In the genomic region with DNA sequence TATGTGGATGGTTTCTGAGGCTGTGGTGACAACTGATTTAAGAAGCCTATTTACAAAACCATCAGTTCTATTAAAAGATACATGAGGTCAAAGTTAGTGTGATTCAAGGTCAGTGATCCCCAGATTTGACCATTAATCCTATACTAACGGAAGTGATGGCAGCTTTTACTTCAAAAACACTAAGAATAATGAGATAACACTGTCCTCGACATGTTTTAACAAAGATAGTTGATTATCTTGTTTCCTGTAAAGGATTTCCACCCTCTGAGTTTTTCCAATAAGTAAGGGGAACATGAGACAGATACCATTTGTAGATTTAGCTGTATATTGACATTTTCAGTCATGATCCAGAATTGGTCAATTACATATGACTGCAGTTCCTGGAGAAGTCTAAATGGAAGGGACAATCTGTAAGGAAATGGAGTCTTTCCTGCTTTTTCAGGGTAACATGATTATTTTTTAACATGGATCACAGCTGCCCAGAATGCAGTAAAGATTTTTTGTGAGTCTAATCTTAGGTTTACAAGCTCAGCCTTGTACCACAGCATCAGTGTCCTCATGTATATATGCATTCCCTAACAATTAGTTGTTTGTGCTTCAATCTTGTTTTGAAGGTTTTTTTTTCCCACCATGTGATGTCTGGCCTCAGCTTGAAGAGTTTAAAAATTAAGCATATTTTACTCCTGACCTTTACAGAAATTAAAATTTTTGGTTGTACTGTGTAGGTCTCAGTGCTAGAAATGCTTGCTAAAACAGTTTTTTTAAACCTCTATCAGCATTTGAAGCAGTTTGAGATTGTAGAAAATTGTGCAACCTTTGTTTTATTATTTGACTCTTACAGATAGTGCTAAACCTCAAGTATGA, we compare ENCODE assay signal across 2 cellular contexts.
TF ChIP-seq lines count a peak whose summit lies in the region.

No MANE protein-coding gene starts in this region.

TF ChIP-seq in liver, 16 proteins besides CTCF, POLR2A, EP300 and RAD21 (continued from another document):
- TF ChIP-seq, protein P1, sequence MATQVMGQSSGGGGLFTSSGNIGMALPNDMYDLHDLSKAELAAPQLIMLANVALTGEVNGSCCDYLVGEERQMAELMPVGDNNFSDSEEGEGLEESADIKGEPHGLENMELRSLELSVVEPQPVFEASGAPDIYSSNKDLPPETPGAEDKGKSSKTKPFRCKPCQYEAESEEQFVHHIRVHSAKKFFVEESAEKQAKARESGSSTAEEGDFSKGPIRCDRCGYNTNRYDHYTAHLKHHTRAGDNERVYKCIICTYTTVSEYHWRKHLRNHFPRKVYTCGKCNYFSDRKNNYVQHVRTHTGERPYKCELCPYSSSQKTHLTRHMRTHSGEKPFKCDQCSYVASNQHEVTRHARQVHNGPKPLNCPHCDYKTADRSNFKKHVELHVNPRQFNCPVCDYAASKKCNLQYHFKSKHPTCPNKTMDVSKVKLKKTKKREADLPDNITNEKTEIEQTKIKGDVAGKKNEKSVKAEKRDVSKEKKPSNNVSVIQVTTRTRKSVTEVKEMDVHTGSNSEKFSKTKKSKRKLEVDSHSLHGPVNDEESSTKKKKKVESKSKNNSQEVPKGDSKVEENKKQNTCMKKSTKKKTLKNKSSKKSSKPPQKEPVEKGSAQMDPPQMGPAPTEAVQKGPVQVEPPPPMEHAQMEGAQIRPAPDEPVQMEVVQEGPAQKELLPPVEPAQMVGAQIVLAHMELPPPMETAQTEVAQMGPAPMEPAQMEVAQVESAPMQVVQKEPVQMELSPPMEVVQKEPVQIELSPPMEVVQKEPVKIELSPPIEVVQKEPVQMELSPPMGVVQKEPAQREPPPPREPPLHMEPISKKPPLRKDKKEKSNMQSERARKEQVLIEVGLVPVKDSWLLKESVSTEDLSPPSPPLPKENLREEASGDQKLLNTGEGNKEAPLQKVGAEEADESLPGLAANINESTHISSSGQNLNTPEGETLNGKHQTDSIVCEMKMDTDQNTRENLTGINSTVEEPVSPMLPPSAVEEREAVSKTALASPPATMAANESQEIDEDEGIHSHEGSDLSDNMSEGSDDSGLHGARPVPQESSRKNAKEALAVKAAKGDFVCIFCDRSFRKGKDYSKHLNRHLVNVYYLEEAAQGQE (IDR thresholded peaks at IDR 0.05), result no peak
- TF ChIP-seq FOXA1 (IDR thresholded peaks at IDR 0.05), result no peak
- TF ChIP-seq EGR1 (IDR thresholded peaks at IDR 0.05; ENCODE audit: low read depth in 2 of 2), result peak in 1 of 2 donors; percentile 35
- TF ChIP-seq RXRA (IDR thresholded peaks at IDR 0.05), result peak in 1 of 2 donors; percentile 34
- TF ChIP-seq YY1 (IDR thresholded peaks at IDR 0.05), result peak; percentile 25

TF ChIP-seq in SK-N-SH, 30 proteins besides CTCF, POLR2A, EP300 and RAD21 (continued from another document):
- TF ChIP-seq, protein P2, sequence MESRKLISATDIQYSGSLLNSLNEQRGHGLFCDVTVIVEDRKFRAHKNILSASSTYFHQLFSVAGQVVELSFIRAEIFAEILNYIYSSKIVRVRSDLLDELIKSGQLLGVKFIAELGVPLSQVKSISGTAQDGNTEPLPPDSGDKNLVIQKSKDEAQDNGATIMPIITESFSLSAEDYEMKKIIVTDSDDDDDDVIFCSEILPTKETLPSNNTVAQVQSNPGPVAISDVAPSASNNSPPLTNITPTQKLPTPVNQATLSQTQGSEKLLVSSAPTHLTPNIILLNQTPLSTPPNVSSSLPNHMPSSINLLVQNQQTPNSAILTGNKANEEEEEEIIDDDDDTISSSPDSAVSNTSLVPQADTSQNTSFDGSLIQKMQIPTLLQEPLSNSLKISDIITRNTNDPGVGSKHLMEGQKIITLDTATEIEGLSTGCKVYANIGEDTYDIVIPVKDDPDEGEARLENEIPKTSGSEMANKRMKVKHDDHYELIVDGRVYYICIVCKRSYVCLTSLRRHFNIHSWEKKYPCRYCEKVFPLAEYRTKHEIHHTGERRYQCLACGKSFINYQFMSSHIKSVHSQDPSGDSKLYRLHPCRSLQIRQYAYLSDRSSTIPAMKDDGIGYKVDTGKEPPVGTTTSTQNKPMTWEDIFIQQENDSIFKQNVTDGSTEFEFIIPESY (IDR thresholded peaks at IDR 0.05; ENCODE audit: borderline replicate concordance, low read depth), result no peak
- no peak for TF ChIP-seq NRF1 (IDR thresholded peaks at IDR 0.05; ENCODE audit: low read depth, low read length)
- TF ChIP-seq, protein P3, sequence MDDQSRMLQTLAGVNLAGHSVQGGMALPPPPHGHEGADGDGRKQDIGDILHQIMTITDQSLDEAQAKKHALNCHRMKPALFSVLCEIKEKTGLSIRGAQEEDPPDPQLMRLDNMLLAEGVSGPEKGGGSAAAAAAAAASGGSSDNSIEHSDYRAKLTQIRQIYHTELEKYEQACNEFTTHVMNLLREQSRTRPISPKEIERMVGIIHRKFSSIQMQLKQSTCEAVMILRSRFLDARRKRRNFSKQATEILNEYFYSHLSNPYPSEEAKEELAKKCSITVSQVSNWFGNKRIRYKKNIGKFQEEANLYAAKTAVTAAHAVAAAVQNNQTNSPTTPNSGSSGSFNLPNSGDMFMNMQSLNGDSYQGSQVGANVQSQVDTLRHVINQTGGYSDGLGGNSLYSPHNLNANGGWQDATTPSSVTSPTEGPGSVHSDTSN (IDR thresholded peaks at IDR 0.05), result no peak
